Comparison of ENCODE assay signal across 8 cellular contexts in genomic region chr6:161272600-161273355, GRCh38. TPM values are rescaled to one million over a fixed set of nuclear protein-coding genes. Genes with fewer than 3 reads are reported as not detected.
DNase-seq lines count a peak whose midpoint lies in the region; ATAC-seq and TF ChIP-seq lines count a peak whose summit lies in the region.

No MANE protein-coding gene starts in this region.

- 2 to 4% methylated on average over 6 to 10 of the region's 11 CpGs for WGBS in endodermal cell (ENCODE audit: insufficient coverage in 1 of 2, insufficient read length in 1 of 2), 2 experiments

- H3K9me3 Mint-ChIP-seq in endodermal cell (no peaks in the 10 kb centered on the region), nephron (no peaks in the 10 kb centered on the region)

- peak overlapping the region; percentile 59 for H3K9ac ChIP-seq in NT2/D1 (ENCODE audit: insufficient read length, low read depth)
- H3K9ac ChIP-seq in endodermal cell (ENCODE audit: extremely low read depth, low read length, poor library complexity, severe bottlenecking): peak overlapping the region; percentile 90

- peaks cover 33% of the 10 kb centered on the region for H3K4me1 Mint-ChIP-seq in endodermal cell
- H3K4me1 Mint-ChIP-seq in nephron: peaks cover 27% of the 10 kb centered on the region

- H3K27me3 Mint-ChIP-seq in endodermal cell (ENCODE audit: insufficient read depth) (peaks cover 3% of the 10 kb centered on the region), nephron (ENCODE audit: low read depth) (no peaks in the 10 kb centered on the region)

- H3K9me3 ChIP-seq in NT2/D1 (ENCODE audit: insufficient read depth, low read length) (no peaks in the 10 kb centered on the region), endodermal cell (ENCODE audit: control insufficient read depth, low read length) (no peaks in the 10 kb centered on the region)

- H3K27ac Mint-ChIP-seq in endodermal cell: peak overlapping the region; percentile 85
- peak overlapping the region; percentile 90 to 95 (median 92) for H3K27ac Mint-ChIP-seq in nephron

- H3K4me3 Mint-ChIP-seq in endodermal cell (peak overlapping the region; percentile 75), nephron (peak overlapping the region; percentile 87 to 96 (median 95))

- H3K36me3 ChIP-seq in NT2/D1 (ENCODE audit: insufficient read depth, insufficient read length, low read length) (peaks cover 20% of the 10 kb centered on the region), endodermal cell (ENCODE audit: control insufficient read depth, insufficient read depth, low read length) (peaks cover 24% of the 10 kb centered on the region)

- peak; percentile 64 for DNase-seq in NCI-H82 (lab: John Stamatoyannopoulos, UW)
- DNase-seq in NCI-H82 treated with DMSO at 0.1 percent for 48 hours (lab: John Stamatoyannopoulos, UW; ENCODE audit: unreplicated experiment): no peak
- DNase-seq in NT2/D1 (ENCODE audit: low read depth, low spot score): no peak
- peak; percentile 82 for DNase-seq in endodermal cell
- no peak for DNase-seq in mucosa of gallbladder (ENCODE audit: low spot score)

- peaks cover 28% of the 10 kb centered on the region for H3K36me3 Mint-ChIP-seq in endodermal cell (ENCODE audit: low read depth)
- H3K36me3 Mint-ChIP-seq in nephron (ENCODE audit: low read depth): peaks cover 20% of the 10 kb centered on the region

- H3K27ac ChIP-seq in endodermal cell (ENCODE audit: low read depth, low read length): peak overlapping the region; percentile 96

- H3K27me3 ChIP-seq in NT2/D1 (ENCODE audit: insufficient read depth, insufficient read length): no peaks in the 10 kb centered on the region
- H3K27me3 ChIP-seq in endodermal cell (ENCODE audit: control insufficient read depth, insufficient read depth, low read length, poor library complexity, severe bottlenecking): no peaks in the 10 kb centered on the region

- H3K4me3 ChIP-seq in NT2/D1 (ENCODE audit: insufficient read length, low read depth) (peak overlapping the region; percentile 59), endodermal cell (ENCODE audit: low read length) (peak overlapping the region; percentile 85)

- TF ChIP-seq CTCF in endodermal cell (conservative IDR thresholded peaks at IDR 0.05) (no peak), nephron (IDR thresholded peaks at IDR 0.05; ENCODE audit: unreplicated experiment in 3 of 3) (no peak)

- ATAC-seq in GM21381 (IDR thresholded peaks at IDR 0.05; ENCODE audit: unreplicated experiment) (no peak), HG02571 (IDR thresholded peaks at IDR 0.05; ENCODE audit: unreplicated experiment) (no peak)

- H3K4me1 ChIP-seq in NT2/D1 (ENCODE audit: insufficient read depth, insufficient read length): peaks cover 3% of the 10 kb centered on the region
- H3K4me1 ChIP-seq in endodermal cell (ENCODE audit: control insufficient read depth, insufficient read depth, low read length): peaks cover 4% of the 10 kb centered on the region

RNA-seq across cellular contexts. Expression of gene AGPAT4, which starts 1.1 kb away (rescaled TPM):
- total RNA-seq in endodermal cell: 10 to 100 TPM; 61.0 to 61.1 TPM
- 33.8 TPM for polyA plus RNA-seq in endodermal cell (2013, experiment 1 of 2)
- polyA plus RNA-seq in endodermal cell (2013, experiment 2 of 2): 30.0 TPM
- total RNA-seq in mucosa of gallbladder: 15.4 TPM

Comparison
In these comparisons a context has a peak if more than half of its experiments do, and no peak if none do; other contexts are left out.
1. DNase-seq: peak in NCI-H82 (single experiment) and endodermal cell (single experiment); none in NCI-H82 treated with DMSO at 0.1 percent for 48 hours (single experiment), NT2/D1 (single experiment) and mucosa of gallbladder (single experiment).